ENCODE assay signal across 17 cellular contexts in the genomic region with DNA sequence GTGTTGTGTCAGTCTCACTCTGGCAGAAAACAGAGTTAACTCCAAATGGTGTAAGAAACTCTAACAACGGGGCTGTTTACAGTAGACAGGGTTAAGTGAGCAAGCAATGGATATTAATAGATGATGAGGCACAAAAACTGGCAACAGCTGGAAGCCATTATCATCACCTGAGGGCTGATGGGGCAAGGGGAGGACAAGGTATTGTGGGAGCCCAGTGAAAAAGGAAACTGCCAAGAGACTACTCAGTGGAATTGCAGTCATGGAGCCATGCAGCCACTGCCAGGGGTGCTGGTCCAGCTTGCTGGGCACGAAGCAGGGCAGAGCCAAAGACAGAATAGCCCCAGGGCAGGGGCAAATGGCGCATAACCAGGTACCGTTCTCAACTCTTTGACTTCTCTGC.
"Had no signal": no experiment of that assay in that cellular context is flagged by ENCODE, and none has a peak within 500 bp of the region (broad histone marks: within the 10 kb centered on the region; RNA-seq: fewer than 3 reads in every experiment).

No MANE protein-coding gene starts in this region.

- H3K27me3 ChIP-seq: heart left ventricle had no signal

- H3K4me3 ChIP-seq: coronary artery, heart left ventricle, thoracic aorta had no signal

- H3K36me3 ChIP-seq: heart left ventricle, thoracic aorta had no signal

- H3K9me3 ChIP-seq: thoracic aorta had no signal

- ATAC-seq: activated CD8-positive, alpha-beta T cell treated with anti-CD3 and anti-CD28 coated beads for 36 hours; activated T-cell treated with anti-CD3 and anti-CD28 coated beads, Interleukin-2, amount 50 U/mL, for 4 hours; esophagus mucosa; natural killer cell; stimulated activated effector memory CD8-positive, alpha-beta T cell treated with anti-CD3 and anti-CD28 coated beads, Interleukin-12 subunit alpha, Interleukin-12 subunit beta, amount 100 ng/mL, for 72 hours; T-helper 17 cell had no signal

- H3K27ac ChIP-seq: thoracic aorta had no signal

- H3K27ac Mint-ChIP-seq: activated CD8-positive, alpha-beta T cell treated with anti-CD3 and anti-CD28 coated beads for 36 hours; activated naive CD4-positive, alpha-beta T cell treated with anti-CD3 and anti-CD28 coated beads, Interleukin-2, amount 50 U/mL, for 24 hours; immature natural killer cell; memory B cell; natural killer cell; stimulated activated effector memory CD8-positive, alpha-beta T cell treated with anti-CD3 and anti-CD28 coated beads, Interleukin-12 subunit alpha, Interleukin-12 subunit beta, amount 100 ng/mL, for 72 hours; T-helper 17 cell had no signal

- H3K4me1 Mint-ChIP-seq: activated naive CD4-positive, alpha-beta T cell treated with anti-CD3 and anti-CD28 coated beads, Interleukin-2, amount 50 U/mL, for 24 hours; immature natural killer cell; memory B cell; natural killer cell; stimulated activated effector memory CD8-positive, alpha-beta T cell treated with anti-CD3 and anti-CD28 coated beads, Interleukin-12 subunit alpha, Interleukin-12 subunit beta, amount 100 ng/mL, for 72 hours; T-helper 17 cell had no signal

- H3K36me3 Mint-ChIP-seq: activated naive CD4-positive, alpha-beta T cell treated with anti-CD3 and anti-CD28 coated beads, Interleukin-2, amount 50 U/mL, for 24 hours; immature natural killer cell; memory B cell; natural killer cell; stimulated activated effector memory CD8-positive, alpha-beta T cell treated with anti-CD3 and anti-CD28 coated beads, Interleukin-12 subunit alpha, Interleukin-12 subunit beta, amount 100 ng/mL, for 72 hours had no signal

- DNase-seq: activated CD4-positive, alpha-beta T cell treated with anti-CD3 and anti-CD28 coated beads for 4 hours; activated CD8-positive, alpha-beta T cell treated with anti-CD3 and anti-CD28 coated beads for 36 hours; activated effector memory CD4-positive, alpha-beta T cell treated with Interleukin-2 at 50 U/mL for 16 hours; activated T-cell treated with anti-CD3 and anti-CD28 coated beads, Interleukin-2, amount 50 U/mL, for 4 hours; amniotic stem cell; central memory CD4-positive, alpha-beta T cell; foreskin melanocyte; heart left ventricle; immature natural killer cell; natural killer cell; T-helper 17 cell had no signal

- H3K9me3 Mint-ChIP-seq: activated CD8-positive, alpha-beta T cell treated with anti-CD3 and anti-CD28 coated beads for 36 hours; activated naive CD4-positive, alpha-beta T cell treated with anti-CD3 and anti-CD28 coated beads, Interleukin-2, amount 50 U/mL, for 24 hours; activated T-cell treated with anti-CD3 and anti-CD28 coated beads, Interleukin-2, amount 50 U/mL, for 4 hours; memory B cell; natural killer cell; stimulated activated effector memory CD8-positive, alpha-beta T cell treated with anti-CD3 and anti-CD28 coated beads, Interleukin-12 subunit alpha, Interleukin-12 subunit beta, amount 100 ng/mL, for 72 hours had no signal

- H3K4me3 Mint-ChIP-seq: activated CD8-positive, alpha-beta T cell treated with anti-CD3 and anti-CD28 coated beads for 36 hours; activated naive CD4-positive, alpha-beta T cell treated with anti-CD3 and anti-CD28 coated beads, Interleukin-2, amount 50 U/mL, for 24 hours; activated T-cell treated with anti-CD3 and anti-CD28 coated beads, Interleukin-2, amount 50 U/mL, for 4 hours; immature natural killer cell; memory B cell; natural killer cell; stimulated activated effector memory CD8-positive, alpha-beta T cell treated with anti-CD3 and anti-CD28 coated beads, Interleukin-12 subunit alpha, Interleukin-12 subunit beta, amount 100 ng/mL, for 72 hours; T-helper 17 cell had no signal

- H3K27me3 Mint-ChIP-seq: activated CD8-positive, alpha-beta T cell treated with anti-CD3 and anti-CD28 coated beads for 36 hours; activated naive CD4-positive, alpha-beta T cell treated with anti-CD3 and anti-CD28 coated beads, Interleukin-2, amount 50 U/mL, for 24 hours; memory B cell had no signal
